9 cellular contexts compared by ENCODE assay signal in the genomic region with DNA sequence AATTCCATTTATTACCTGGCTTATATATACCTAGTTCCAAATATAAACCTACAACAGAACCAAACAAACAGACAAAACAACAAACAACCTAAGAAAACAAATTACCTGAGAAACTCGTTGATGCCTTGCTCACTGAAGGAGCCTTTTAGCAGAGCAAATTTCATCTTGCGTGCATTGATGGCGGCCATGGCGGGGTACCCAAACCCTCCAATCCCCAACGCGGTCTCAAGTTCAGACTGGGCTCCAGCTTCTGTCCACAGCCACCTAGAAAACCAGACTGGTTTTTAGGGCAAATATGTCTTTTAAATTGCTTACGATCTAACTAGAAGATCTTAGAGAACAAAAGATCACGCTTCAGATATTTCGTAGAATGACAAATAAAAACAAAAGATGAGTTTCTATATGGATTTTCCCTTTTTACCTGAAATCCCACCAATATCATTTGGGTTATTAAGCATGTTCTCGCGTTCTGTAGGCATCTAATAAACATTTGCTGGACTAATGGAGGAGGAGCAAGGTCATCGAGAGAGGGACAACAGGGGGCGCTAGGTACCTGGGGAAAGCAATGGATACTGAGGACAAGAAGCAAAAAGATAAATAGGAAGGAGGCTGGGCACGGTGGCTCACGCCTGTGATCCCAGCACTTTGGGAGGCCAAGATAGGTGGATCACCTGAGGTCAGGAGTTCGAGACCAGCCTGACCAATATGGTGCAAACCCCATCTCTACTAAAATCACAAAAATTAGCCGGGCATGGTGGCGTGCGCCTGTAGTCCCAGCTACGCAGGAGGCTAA. TPM values are rescaled to one million over a fixed set of nuclear protein-coding genes. Genes with fewer than 3 reads are reported as not detected.
DNase-seq lines count a peak whose midpoint lies in the region; ATAC-seq and TF ChIP-seq lines count a peak whose summit lies in the region.
"Had no signal": no experiment of that assay in that cellular context is flagged by ENCODE, and none has a peak within 500 bp of the region (broad histone marks: within the 10 kb centered on the region; RNA-seq: fewer than 3 reads in every experiment).

No MANE protein-coding gene starts in this region.

- POLR2A ChIA-PET in AG04450 (lab: Yijun Ruan, JAX), result no interaction called here

- TF ChIP-seq CTCF in AG04450 (IDR thresholded peaks at IDR 0.05; ENCODE audit: low read depth, low read length), result peak; percentile 22; the same call in 1 of the 2 replicates
- TF ChIP-seq CTCF in GM12865 (IDR thresholded peaks at IDR 0.05; ENCODE audit: insufficient read depth, low read depth, low read length, missing control alignments), result peak; percentile 37
- TF ChIP-seq CTCF in epithelial cell of proximal tubule (conservative IDR thresholded peaks at IDR 0.05; ENCODE audit: low read depth, low read length), result peak; percentile 64

- no peaks in the 10 kb centered on the region for H3K27me3 ChIP-seq in AG04450 (ENCODE audit: control insufficient read depth, insufficient read depth, low read length)

- H3K9me3 ChIP-seq in AG04450 (ENCODE audit: control insufficient read depth, insufficient read depth, low read length), result no peaks in the 10 kb centered on the region

- no peak overlapping the region for H3K27ac ChIP-seq in AG04450 (ENCODE audit: low read depth, low read length)

- H3K4me3 ChIP-seq in AG04450 (ENCODE audit: low read depth, low read length) (no peak overlapping the region), GM12865 (ENCODE audit: low read depth, low read length) (no peak overlapping the region), epithelial cell of proximal tubule (ENCODE audit: low read depth, low read length) (no peak overlapping the region)

- ATAC-seq in SK-N-SH treated with all-trans-retinoic acid at 6 μM for 48 hours (peak; percentile 66), GM18511 (IDR thresholded peaks at IDR 0.05; ENCODE audit: unreplicated experiment) (no peak), GM18870 (IDR thresholded peaks at IDR 0.05; ENCODE audit: unreplicated experiment) (no peak), GM21717 (IDR thresholded peaks at IDR 0.05; ENCODE audit: unreplicated experiment) (no peak)
- ATAC-seq: left colon had no signal

- CTCF ChIA-PET in AG04450 (lab: Charles Lee), result interaction anchor here (1.1 kb wide), 1 partner anchor 14 kb away, joined by 3 read pairs; no protein-coding TSS in a partner anchor

- no peak for DNase-seq in AG04450 (ENCODE audit: low read depth, low spot score)
- DNase-seq in GM12865 (ENCODE audit: low read depth), result peak; percentile 52
- DNase-seq in epithelial cell of proximal tubule (ENCODE audit: low read depth), result no peak
- no peak for DNase-seq in NCI-H128 (lab: John Stamatoyannopoulos, UW; ENCODE audit: unreplicated experiment)

TF ChIP-seq in SK-N-SH treated with all-trans-retinoic acid at 6 μM for 48 hours, 23 proteins besides CTCF, POLR2A, EP300 and RAD21:
- TF ChIP-seq, protein P1, sequence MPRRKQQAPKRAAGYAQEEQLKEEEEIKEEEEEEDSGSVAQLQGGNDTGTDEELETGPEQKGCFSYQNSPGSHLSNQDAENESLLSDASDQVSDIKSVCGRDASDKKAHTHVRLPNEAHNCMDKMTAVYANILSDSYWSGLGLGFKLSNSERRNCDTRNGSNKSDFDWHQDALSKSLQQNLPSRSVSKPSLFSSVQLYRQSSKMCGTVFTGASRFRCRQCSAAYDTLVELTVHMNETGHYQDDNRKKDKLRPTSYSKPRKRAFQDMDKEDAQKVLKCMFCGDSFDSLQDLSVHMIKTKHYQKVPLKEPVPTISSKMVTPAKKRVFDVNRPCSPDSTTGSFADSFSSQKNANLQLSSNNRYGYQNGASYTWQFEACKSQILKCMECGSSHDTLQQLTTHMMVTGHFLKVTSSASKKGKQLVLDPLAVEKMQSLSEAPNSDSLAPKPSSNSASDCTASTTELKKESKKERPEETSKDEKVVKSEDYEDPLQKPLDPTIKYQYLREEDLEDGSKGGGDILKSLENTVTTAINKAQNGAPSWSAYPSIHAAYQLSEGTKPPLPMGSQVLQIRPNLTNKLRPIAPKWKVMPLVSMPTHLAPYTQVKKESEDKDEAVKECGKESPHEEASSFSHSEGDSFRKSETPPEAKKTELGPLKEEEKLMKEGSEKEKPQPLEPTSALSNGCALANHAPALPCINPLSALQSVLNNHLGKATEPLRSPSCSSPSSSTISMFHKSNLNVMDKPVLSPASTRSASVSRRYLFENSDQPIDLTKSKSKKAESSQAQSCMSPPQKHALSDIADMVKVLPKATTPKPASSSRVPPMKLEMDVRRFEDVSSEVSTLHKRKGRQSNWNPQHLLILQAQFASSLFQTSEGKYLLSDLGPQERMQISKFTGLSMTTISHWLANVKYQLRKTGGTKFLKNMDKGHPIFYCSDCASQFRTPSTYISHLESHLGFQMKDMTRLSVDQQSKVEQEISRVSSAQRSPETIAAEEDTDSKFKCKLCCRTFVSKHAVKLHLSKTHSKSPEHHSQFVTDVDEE (CRISPR knock-in tag; IDR thresholded peaks at IDR 0.05), result no peak
- no peak for TF ChIP-seq CSRNP3 (CRISPR knock-in tag; IDR thresholded peaks at IDR 0.05)
- no peak for TF ChIP-seq GLIS3 (CRISPR knock-in tag; IDR thresholded peaks at IDR 0.05)
- TF ChIP-seq ESRRG (CRISPR knock-in tag; IDR thresholded peaks at IDR 0.05), result no peak
- no peak for TF ChIP-seq RARB (CRISPR knock-in tag; IDR thresholded peaks at IDR 0.05)
- no peak for TF ChIP-seq ARNTL (CRISPR knock-in tag; IDR thresholded peaks at IDR 0.05; ENCODE audit: borderline replicate concordance, low read depth)
- no peak for TF ChIP-seq SNAI2 (CRISPR knock-in tag; IDR thresholded peaks at IDR 0.05)
- TF ChIP-seq CREB5 (CRISPR knock-in tag; IDR thresholded peaks at IDR 0.05; ENCODE audit: low read depth), result no peak
- TF ChIP-seq ISL1 (CRISPR knock-in tag; IDR thresholded peaks at IDR 0.05), result no peak
- no peak for TF ChIP-seq PPARA (CRISPR knock-in tag; IDR thresholded peaks at IDR 0.05; ENCODE audit: borderline replicate concordance)
- no peak for TF ChIP-seq ZNF565 (CRISPR knock-in tag; conservative IDR thresholded peaks at IDR 0.05; ENCODE audit: low read depth)
- no peak for TF ChIP-seq ZNF70 (CRISPR knock-in tag; IDR thresholded peaks at IDR 0.05)
- TF ChIP-seq OSR1 (CRISPR knock-in tag; IDR thresholded peaks at IDR 0.05), result no peak
- no peak for TF ChIP-seq ZFP3 (CRISPR knock-in tag; IDR thresholded peaks at IDR 0.05)
- TF ChIP-seq TOX (CRISPR knock-in tag; IDR thresholded peaks at IDR 0.05; ENCODE audit: borderline replicate concordance), result no peak
- no peak for TF ChIP-seq PATZ1 (CRISPR knock-in tag; IDR thresholded peaks at IDR 0.05; ENCODE audit: borderline replicate concordance)
- TF ChIP-seq ZNF8 (CRISPR knock-in tag; IDR thresholded peaks at IDR 0.05), result no peak
- TF ChIP-seq ZFP30 (CRISPR knock-in tag; IDR thresholded peaks at IDR 0.05), result no peak
- no peak for TF ChIP-seq ZC3H10 (CRISPR knock-in tag; IDR thresholded peaks at IDR 0.05)
TF ChIP-seq in SK-N-SH treated with all-trans-retinoic acid at 6 μM for 48 hours: peak in this region for 0.

RNA-seq across cellular contexts. Expression of gene PDIA6, which starts 25.2 kb away (rescaled TPM):
- 345 and 487 TPM in 2 replicates for polyA plus RNA-seq in AG04450 (2011; rRNA removed)
- 151 and 185 TPM in 2 replicates for polyA minus RNA-seq in AG04450 (2011; rRNA and poly(A)+ RNA removed)
- total RNA-seq in epithelial cell of proximal tubule, result 400 and 406 TPM in 2 replicates
